Comparison of ENCODE assay signal across 24 cellular contexts in the genomic region with DNA sequence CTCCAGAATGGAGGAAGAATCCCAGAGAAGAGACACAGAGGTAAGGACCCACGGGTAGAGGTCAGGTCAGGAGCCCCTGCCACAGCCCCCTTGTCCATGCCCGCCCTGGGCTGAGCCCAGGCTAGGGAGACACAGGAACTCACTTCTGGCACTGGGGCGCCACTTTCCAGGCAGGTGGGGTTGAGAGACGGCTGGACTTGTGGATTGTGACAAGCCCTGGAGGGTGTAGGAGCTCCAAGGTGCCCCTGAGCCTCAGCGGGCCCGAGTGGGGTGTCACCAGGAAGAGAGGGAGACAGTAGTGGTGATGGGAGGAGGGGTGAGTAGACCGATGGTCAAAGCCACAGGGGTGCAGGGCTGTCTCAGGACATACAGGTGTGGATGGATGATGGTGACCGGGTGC.
"Had no signal": no experiment of that assay in that cellular context is flagged by ENCODE, and none has a peak within 500 bp of the region (broad histone marks: within the 10 kb centered on the region; RNA-seq: fewer than 3 reads in every experiment).

No MANE protein-coding gene starts in this region.

- H3K27me3 ChIP-seq: colonic mucosa, foreskin keratinocyte had no signal

- H3K9me3 ChIP-seq: colonic mucosa, left lung, lower lobe of right lung, mucosa of descending colon had no signal

- H3K4me3 ChIP-seq: colonic mucosa, esophagus muscularis mucosa, gastroesophageal sphincter, heart right ventricle, left lung, lower lobe of right lung, mucosa of descending colon had no signal

- H3K27ac Mint-ChIP-seq: dendritic cell treated with granulocyte-macrophage colony-stimulating factor and Interleukin-4, amounts not matched to agents 40 ng/mL and 50 ng/mL, for 4 days; mesothelial cell of epicardium had no signal

- DNase-seq: cerebellar nuclear complex; colonic mucosa; cortex of kidney; effector CD8-positive, alpha-beta T cell; erythroblast; foreskin keratinocyte; head of caudate nucleus; heart right ventricle; hippocampal formation; left cardiac atrium; left lung; left ventricle myocardium superior; lower lobe of right lung; mesenchymal stem cell; mucosa of descending colon had no signal

- H3K4me1 ChIP-seq: colonic mucosa, foreskin keratinocyte, gastroesophageal sphincter had no signal

- FAIRE-seq: endometrium, frontal cortex, islet of Langerhans, keratinocyte had no signal

- H3K27ac ChIP-seq: colonic mucosa, epithelial cell of prostate, esophagus muscularis mucosa, foreskin keratinocyte, gastroesophageal sphincter, heart right ventricle, left lung, lower lobe of right lung had no signal

- H3K36me3 Mint-ChIP-seq: mesothelial cell of epicardium had no signal

- H3K4me3 Mint-ChIP-seq: dendritic cell treated with granulocyte-macrophage colony-stimulating factor and Interleukin-4, amounts not matched to agents 40 ng/mL and 50 ng/mL, for 4 days; mesothelial cell of epicardium had no signal

- H3K9me3 Mint-ChIP-seq: dendritic cell treated with granulocyte-macrophage colony-stimulating factor and Interleukin-4, amounts not matched to agents 40 ng/mL and 50 ng/mL, for 4 days; mesothelial cell of epicardium had no signal

- ATAC-seq: foreskin keratinocyte, gastroesophageal sphincter, heart right ventricle, left cardiac atrium, left lung, left ventricle myocardium superior, lower lobe of right lung, mucosa of descending colon had no signal

- H3K4me1 Mint-ChIP-seq: mesothelial cell of epicardium had no signal

- H3K36me3 ChIP-seq: colonic mucosa, esophagus muscularis mucosa, gastroesophageal sphincter, heart right ventricle, left lung, lower lobe of right lung had no signal
